In the genomic region with DNA sequence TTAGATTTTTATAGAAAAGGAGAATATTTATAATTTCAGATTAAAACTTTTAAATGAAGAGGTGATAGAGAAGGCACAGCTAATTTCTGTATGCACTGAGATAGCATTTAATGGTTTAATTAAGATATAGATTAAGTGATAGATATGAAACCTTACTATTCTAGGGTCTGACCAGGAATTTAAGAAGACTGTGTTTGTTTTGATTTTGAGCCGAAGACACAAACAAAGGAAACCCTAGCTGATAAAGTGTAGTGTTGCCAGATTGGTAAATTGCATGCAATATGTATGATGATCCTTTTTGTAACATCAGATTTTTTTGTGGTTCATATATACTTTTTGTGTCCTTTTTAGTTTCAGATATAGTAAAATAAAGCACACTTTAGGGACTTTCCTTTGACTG, we compare ENCODE assay signal across 26 cellular contexts.
"Had no signal": no experiment of that assay in that cellular context is flagged by ENCODE, and none has a peak within 500 bp of the region (broad histone marks: within the 10 kb centered on the region; RNA-seq: fewer than 3 reads in every experiment).

No MANE protein-coding gene starts in this region.

- H3K27ac ChIP-seq: Peyer's patch, SJSA1 had no signal

- H3K9ac ChIP-seq: SK-N-SH had no signal

- H3K36me3 ChIP-seq: Peyer's patch, SJSA1 had no signal

- H3K9me2 ChIP-seq: SK-N-SH had no signal

- H3K4me3 ChIP-seq: Peyer's patch, SJSA1 had no signal

- H3K9me3 ChIP-seq: Peyer's patch, SJSA1, SK-N-SH had no signal

- H3K4me2 ChIP-seq: SK-N-SH had no signal

- DNase-seq: MM.1S, NCI-H1092, NCI-H1105, NCI-H1417 treated with DMSO at 0.1 percent for 48 hours, NCI-H1694 treated with DMSO at 0.1 percent for 48 hours, NCI-H187 treated with DMSO at 0.1 percent for 48 hours, NCI-H2029 treated with DMSO at 0.1 percent for 48 hours, NCI-H2081 treated with DMSO at 0.1 percent for 48 hours, NCI-H2107, NCI-H2171, NCI-H226, NCI-H446 treated with DMSO at 0.1 percent for 48 hours, NCI-H510A, NCI-H524, NCI-H526, NCI-H69, NCI-H748 treated with DMSO at 0.1 percent for 48 hours, NCI-H82, Peyer's patch, Right ventricle myocardium superior, RPMI8226, SHP77 treated with DMSO at 0.1 percent for 48 hours, SK-N-SH, SW 1271, T-helper 1 cell had no signal

- H3K4me1 ChIP-seq: Peyer's patch, SJSA1 had no signal

- H3K27me3 ChIP-seq: Peyer's patch, SJSA1 had no signal
